Comparison of ENCODE assay signal across 20 cellular contexts in the genomic region with DNA sequence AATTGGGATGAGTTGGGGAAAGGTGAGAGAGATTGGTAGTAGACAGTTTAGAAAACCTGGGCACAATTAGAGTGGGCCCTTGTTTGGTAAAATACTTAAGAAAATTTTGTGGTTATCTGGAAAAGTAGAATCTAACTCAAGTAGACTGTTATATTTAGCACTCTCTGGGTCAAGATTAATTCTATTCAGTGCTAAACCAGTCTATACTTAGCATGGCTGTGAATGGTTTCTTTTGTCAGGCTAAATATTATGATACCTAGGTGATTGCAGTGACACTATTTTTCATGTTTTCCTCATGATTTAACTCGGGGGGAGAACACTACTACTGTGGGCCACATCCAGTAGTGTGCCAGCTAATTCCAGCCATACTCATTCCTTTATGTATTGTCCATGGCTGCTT. TPM values are rescaled to one million over a fixed set of nuclear protein-coding genes. Genes with fewer than 3 reads are reported as not detected.
DNase-seq lines count a peak whose midpoint lies in the region; ATAC-seq and TF ChIP-seq lines count a peak whose summit lies in the region.
"Had no signal": no experiment of that assay in that cellular context is flagged by ENCODE, and none has a peak within 500 bp of the region (broad histone marks: within the 10 kb centered on the region; RNA-seq: fewer than 3 reads in every experiment).

No MANE protein-coding gene starts in this region.

- peak overlapping the region; percentile 67 for H3K27ac Mint-ChIP-seq in osteocyte (ENCODE audit: unreplicated experiment)
- H3K27ac Mint-ChIP-seq in effector memory CD8-positive, alpha-beta T cell, result no peak overlapping the region
- H3K27ac Mint-ChIP-seq: CD8-positive, alpha-beta memory T cell; IgD-negative memory B cell had no signal

- intact Hi-C loops in left ventricle myocardium superior (cut with micrococcal nuclease), result no loop called here
- intact Hi-C loops in mammary epithelial cell (cut with micrococcal nuclease), result no loop called here

- no peaks in the 10 kb centered on the region for H3K9me3 Mint-ChIP-seq in osteocyte (ENCODE audit: unreplicated experiment)
- no peaks in the 10 kb centered on the region for H3K9me3 Mint-ChIP-seq in effector memory CD8-positive, alpha-beta T cell
- H3K9me3 Mint-ChIP-seq: CD8-positive, alpha-beta memory T cell; IgD-negative memory B cell had no signal

- H3K27me3 ChIP-seq in right atrium auricular region, result no peaks in the 10 kb centered on the region
- H3K27me3 ChIP-seq in mammary epithelial cell (ENCODE audit: insufficient read depth, low read length), result no peaks in the 10 kb centered on the region
- H3K27me3 ChIP-seq: Peyer's patch had no signal

- H3K4me2 ChIP-seq in mammary epithelial cell (ENCODE audit: insufficient read depth, low read depth, low read length), result no peak overlapping the region

- no peak overlapping the region for H3K9ac ChIP-seq in mammary epithelial cell (ENCODE audit: insufficient read depth, low read length)

- POLR2A ChIA-PET in RWPE1 (lab: Yijun Ruan, JAX; ENCODE audit: low non-redundant PET), result no interaction called here

- dilution Hi-C loops in mammary epithelial cell (cut with HindIII; ENCODE audit: low sequenced_read_pairs), result no loop called here

- BruUV-seq in mammary epithelial cell (replicated peaks; lab: Mats Ljungman, UMichigan), result no TSS peak

- no peak overlapping the region for H3K27ac ChIP-seq in right atrium auricular region
- H3K27ac ChIP-seq in mammary epithelial cell (ENCODE audit: insufficient read depth, low read depth, low read length), result no peak overlapping the region
- H3K27ac ChIP-seq in RWPE1, result no peak overlapping the region
- H3K27ac ChIP-seq: C4-2B, Peyer's patch had no signal

- no peaks in the 10 kb centered on the region for H3K9me3 ChIP-seq in right atrium auricular region
- no peaks in the 10 kb centered on the region for H3K9me3 ChIP-seq in mammary epithelial cell (replicated peaks; ENCODE audit: insufficient read depth, low read length)
- H3K9me3 ChIP-seq: Peyer's patch had no signal

- no peaks in the 10 kb centered on the region for H4K20me1 ChIP-seq in mammary epithelial cell (ENCODE audit: insufficient read depth, low read length)

- H2AFZ ChIP-seq in mammary epithelial cell (ENCODE audit: low read depth, low read length), result no peak overlapping the region

- DNase-seq in left ventricle myocardium superior (no peak), right atrium auricular region (ENCODE audit: low spot score) (no peak), astrocyte of the hippocampus (ENCODE audit: low read depth, low spot score) (peak; percentile 29), osteocyte (ENCODE audit: extremely low spot score, unreplicated experiment) (no peak), mammary epithelial cell (no peak), RWPE1 (ENCODE audit: low spot score) (no peak)
- DNase-seq in effector memory CD8-positive, alpha-beta T cell, result no peak
- DNase-seq: Calu3; CD8-positive, alpha-beta memory T cell; GDM1; H7; MV-4-11; NCI-H1694; NCI-H2081 treated with DMSO at 0.1 percent for 48 hours; NCI-H2171 treated with DMSO at 0.1 percent for 48 hours; NCI-H524 treated with DMSO at 0.1 percent for 48 hours; NCI-H82; Peyer's patch had no signal

- no peaks in the 10 kb centered on the region for H3K27me3 Mint-ChIP-seq in osteocyte (ENCODE audit: unreplicated experiment)
- no peaks in the 10 kb centered on the region for H3K27me3 Mint-ChIP-seq in effector memory CD8-positive, alpha-beta T cell
- H3K27me3 Mint-ChIP-seq: CD8-positive, alpha-beta memory T cell; IgD-negative memory B cell had no signal

- in situ Hi-C loops in mammary epithelial cell (cut with MboI; ENCODE audit: low sequenced_read_pairs in 2 of 2), result no loop called here

- H3K36me3 ChIP-seq in right atrium auricular region (peaks cover 5% of the 10 kb centered on the region), mammary epithelial cell (ENCODE audit: insufficient read depth, low read length) (peaks cover 2% of the 10 kb centered on the region)
- H3K36me3 ChIP-seq: Peyer's patch had no signal

- no peak overlapping the region for H3K4me3 Mint-ChIP-seq in osteocyte (ENCODE audit: unreplicated experiment)
- no peak overlapping the region for H3K4me3 Mint-ChIP-seq in effector memory CD8-positive, alpha-beta T cell
- H3K4me3 Mint-ChIP-seq: CD8-positive, alpha-beta memory T cell; IgD-negative memory B cell had no signal

- peak; percentile 62 for ATAC-seq in left ventricle myocardium superior
- no peak for ATAC-seq in effector memory CD8-positive, alpha-beta T cell (replicated peaks)

- 0% methylated on average over 1 of the region's 1 CpG for WGBS in mammary epithelial cell (ENCODE audit: low coverage, missing lambda C conversion rate)

- peaks cover 2% of the 10 kb centered on the region for H3K36me3 Mint-ChIP-seq in osteocyte (ENCODE audit: unreplicated experiment)
- H3K36me3 Mint-ChIP-seq in effector memory CD8-positive, alpha-beta T cell (ENCODE audit: insufficient read depth), result peaks cover 6% of the 10 kb centered on the region

- no peak overlapping the region for H3K4me3 ChIP-seq in right atrium auricular region
- no peak overlapping the region for H3K4me3 ChIP-seq in mammary epithelial cell (replicated peaks in 1 of 3; ENCODE audit: insufficient read depth in 1 of 3, low read depth in 2 of 3, low read length in 3 of 3)
- H3K4me3 ChIP-seq: Peyer's patch had no signal

- H3K4me1 ChIP-seq in right atrium auricular region (peaks cover 0 to 29% of the 10 kb centered on the region in 2 donors), mammary epithelial cell (ENCODE audit: insufficient read depth, low read length) (no peaks in the 10 kb centered on the region)

- TF ChIP-seq CTCF in right atrium auricular region (IDR thresholded peaks at IDR 0.05), result no peak
- TF ChIP-seq CTCF in osteocyte (IDR thresholded peaks at IDR 0.05), result no peak
- TF ChIP-seq CTCF in mammary epithelial cell (conservative IDR thresholded peaks at IDR 0.05 in 1 of 2, IDR thresholded peaks at IDR 0.05 in 1 of 2; ENCODE audit: extremely low read depth in 1 of 2, insufficient read depth in 1 of 2, low read depth in 1 of 2, low read length in 2 of 2), result no peak
- TF ChIP-seq CTCF in RWPE1 (conservative IDR thresholded peaks at IDR 0.05; ENCODE audit: low read depth), result no peak

- CTCF ChIA-PET in mammary epithelial cell (lab: Charles Lee; ENCODE audit: low non-redundant PET), result no interaction called here
- CTCF ChIA-PET in RWPE1 (lab: Yijun Ruan, JAX), result no interaction called here

- no peaks in the 10 kb centered on the region for H3K79me2 ChIP-seq in mammary epithelial cell (ENCODE audit: insufficient read depth, low read length)

- H3K4me1 Mint-ChIP-seq in osteocyte (ENCODE audit: unreplicated experiment), result peaks cover 28% of the 10 kb centered on the region
- H3K4me1 Mint-ChIP-seq in effector memory CD8-positive, alpha-beta T cell (ENCODE audit: low read depth in 2 of 2), result peaks cover 4% of the 10 kb centered on the region in 2 donors

RNA-seq across cellular contexts. Expression of gene KIAA1328, which starts 58.9 kb away (rescaled TPM):
- total RNA-seq in left ventricle myocardium superior (3.4 TPM), right atrium auricular region (1 to 10 TPM; 7.2 to 7.8 TPM), osteocyte (10.1 and 10.7 TPM in 2 replicates), mammary epithelial cell (1 to 10 TPM; 7.7 to 9.0 TPM)
- 3.0 TPM for polyA plus RNA-seq in mammary epithelial cell
- 9.4 TPM for polyA minus RNA-seq in mammary epithelial cell

RNA-seq across cellular contexts. Expression of gene TPGS2, which starts 59.1 kb away (rescaled TPM):
- total RNA-seq in left ventricle myocardium superior, result 25.1 TPM
- total RNA-seq in right atrium auricular region, result 100 to 1,000 TPM in 1 of 2 donors, 10 to 100 TPM in 1; 93.1 to 102 TPM
- total RNA-seq in osteocyte, result 95.4 and 98.8 TPM in 2 replicates
- total RNA-seq in mammary epithelial cell, result 100 to 1,000 TPM; 117 to 125 TPM
- 393 TPM for polyA plus RNA-seq in mammary epithelial cell
- 247 TPM for polyA minus RNA-seq in mammary epithelial cell
